In genomic region chr4:187070158-187070557, GRCh38 we compare ENCODE assay signal across 1 cellular context.
TF ChIP-seq lines count a peak whose summit lies in the region.

No MANE protein-coding gene starts in this region.

TF ChIP-seq in H1, 55 proteins besides CTCF, POLR2A, EP300 and RAD21 (continued from another document):
- no peak for TF ChIP-seq SIRT6 (IDR thresholded peaks at IDR 0.05; ENCODE audit: low read length)
- no peak for TF ChIP-seq TEAD4 (IDR thresholded peaks at IDR 0.05; ENCODE audit: low read depth, low read length)
- no peak for TF ChIP-seq ATF2 (IDR thresholded peaks at IDR 0.05; ENCODE audit: low read length)
